In the genomic region with DNA sequence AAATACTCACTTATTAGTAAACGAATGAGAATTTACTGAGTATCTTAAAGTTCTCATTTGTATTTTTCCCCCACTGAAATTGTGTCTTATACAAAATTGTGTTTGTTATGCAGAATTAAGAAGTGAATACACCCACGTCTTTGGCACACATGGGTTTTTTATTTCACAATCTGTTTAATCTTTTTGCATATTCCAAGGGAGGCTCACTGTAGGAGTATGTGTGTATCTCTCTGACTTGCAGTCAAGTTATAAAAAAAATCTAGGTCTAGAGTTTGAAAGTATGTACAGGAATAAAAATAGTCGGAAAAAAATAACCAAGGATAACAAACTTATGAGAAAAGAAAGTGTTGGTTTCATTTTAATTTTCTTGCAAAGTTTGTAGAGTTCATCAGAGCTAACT, we compare ENCODE assay signal across 15 cellular contexts.
"Had no signal": no experiment of that assay in that cellular context is flagged by ENCODE, and none has a peak within 500 bp of the region (broad histone marks: within the 10 kb centered on the region; RNA-seq: fewer than 3 reads in every experiment).

No MANE protein-coding gene starts in this region.

- H3K4me3 ChIP-seq: coronary artery, heart left ventricle, left lung, lower lobe of right lung, pancreas, right lobe of liver, tibial artery, upper lobe of left lung, uterus had no signal

- H3K9me3 ChIP-seq: heart left ventricle, left lung, lower lobe of right lung, pancreas, right lobe of liver, tibial artery, upper lobe of left lung, uterus had no signal

- H3K4me1 ChIP-seq: heart left ventricle, left lung, lower lobe of right lung, pancreas, right lobe of liver, tibial artery, upper lobe of left lung, uterus had no signal

- H3K27me3 ChIP-seq: heart left ventricle, left lung, pancreas, right lobe of liver, tibial artery, upper lobe of left lung, uterus had no signal

- H3K27ac ChIP-seq: coronary artery, heart left ventricle, left lung, lower lobe of right lung, pancreas, right lobe of liver, tibial artery, upper lobe of left lung, uterus had no signal

- H3K36me3 ChIP-seq: heart left ventricle, left lung, lower lobe of right lung, pancreas, right lobe of liver, tibial artery, upper lobe of left lung had no signal

- DNase-seq: effector CD4-positive, alpha-beta T cell; heart left ventricle; left lung; lower lobe of right lung; occipital lobe; pancreas; retina; right lobe of liver; stimulated activated CD4-positive, alpha-beta T cell treated with anti-CD3 and anti-CD28 coated beads, Interleukin-4, amount 100 ng/mL, for 1 hour; stimulated activated CD8-positive, alpha-beta memory T cell treated with anti-CD3 and anti-CD28 coated beads, Interleukin-4, amount 100 ng/mL, for 48 hours; stimulated activated naive CD8-positive, alpha-beta T cell treated with anti-CD3 and anti-CD28 coated beads, Interleukin-15, Interleukin-2, amounts not matched to agents 100 U/mL and 50 U/mL, for 24 hours; tibial artery; upper lobe of left lung; uterus had no signal
